Comparison of ENCODE assay signal across 15 cellular contexts in genomic region chr14:24280797-24281460, GRCh38. TPM values are rescaled to one million over a fixed set of nuclear protein-coding genes. Genes with fewer than 3 reads are reported as not detected.
DNase-seq lines count a peak whose midpoint lies in the region; TF ChIP-seq lines count a peak whose summit lies in the region.
"Had no signal": no experiment of that assay in that cellular context is flagged by ENCODE, and none has a peak within 500 bp of the region (broad histone marks: within the 10 kb centered on the region; RNA-seq: fewer than 3 reads in every experiment).

No MANE protein-coding gene starts in this region.

- DNase-seq in HL-60 (ENCODE audit: low read depth in 1 of 2, low spot score in 1 of 2) (no peak), neural progenitor cell (ENCODE audit: low spot score) (no peak), A673 (ENCODE audit: low spot score) (no peak), glomerular visceral epithelial cell (ENCODE audit: extremely low spot score) (no peak)
- no peak for DNase-seq in stimulated activated naive CD4-positive, alpha-beta T cell (lab: John Stamatoyannopoulos, UW)
- DNase-seq: activated naive CD4-positive, alpha-beta T cell treated with anti-CD3 and anti-CD28 coated beads, Interleukin-2, amount 50 U/mL, for 16 hours; CD8-positive, alpha-beta T cell; cerebellar nuclear complex; mammary epithelial cell; NCI-H1092; nucleus accumbens; SJCRH30 had no signal

- TF ChIP-seq CTCF in HL-60 (IDR thresholded peaks at IDR 0.05; ENCODE audit: insufficient read depth, low read length) = no peak
- no peak for TF ChIP-seq CTCF in neural progenitor cell (IDR thresholded peaks at IDR 0.05)
- TF ChIP-seq CTCF in A673 (conservative IDR thresholded peaks at IDR 0.05; ENCODE audit: low read depth, low read length) = no peak

- H3K9ac ChIP-seq in neural progenitor cell = no peak overlapping the region

- H3K9me3 ChIP-seq in neural progenitor cell (ENCODE audit: low read depth) (no peaks in the 10 kb centered on the region), A673 (ENCODE audit: low read depth, low read length, poor library complexity, severe bottlenecking) (no peaks in the 10 kb centered on the region)
- H3K9me3 ChIP-seq: SJCRH30, thoracic aorta had no signal

- H3K9me3 Mint-ChIP-seq in dendritic cell treated with granulocyte-macrophage colony-stimulating factor and Interleukin-4, amounts not matched to agents 40 ng/mL and 50 ng/mL, for 4 days = no peaks in the 10 kb centered on the region
- no peaks in the 10 kb centered on the region for H3K9me3 Mint-ChIP-seq in neural progenitor cell
- H3K9me3 Mint-ChIP-seq: CD8-positive, alpha-beta T cell had no signal

- peaks cover 8% of the 10 kb centered on the region for H3K36me3 Mint-ChIP-seq in dendritic cell treated with granulocyte-macrophage colony-stimulating factor and Interleukin-4, amounts not matched to agents 40 ng/mL and 50 ng/mL, for 4 days (ENCODE audit: low read depth)
- no peaks in the 10 kb centered on the region for H3K36me3 Mint-ChIP-seq in neural progenitor cell
- H3K36me3 Mint-ChIP-seq: CD8-positive, alpha-beta T cell had no signal

- no TSS peak for BruUV-seq in A673 (replicated peaks; lab: Mats Ljungman, UMichigan)

- H3K4me3 ChIP-seq in HL-60 (replicated peaks; ENCODE audit: insufficient read depth, low read length) (no peak overlapping the region), neural progenitor cell (no peak overlapping the region), A673 (ENCODE audit: low read depth, low read length, poor library complexity, severe bottlenecking) (no peak overlapping the region)
- H3K4me3 ChIP-seq: SJCRH30, smooth muscle cell, thoracic aorta had no signal

- no peak overlapping the region for H2AFZ ChIP-seq in neural progenitor cell (replicated peaks)

- H3K4me1 Mint-ChIP-seq in dendritic cell treated with granulocyte-macrophage colony-stimulating factor and Interleukin-4, amounts not matched to agents 40 ng/mL and 50 ng/mL, for 4 days (ENCODE audit: low read depth) = peaks cover 79% of the 10 kb centered on the region
- no peaks in the 10 kb centered on the region for H3K4me1 Mint-ChIP-seq in neural progenitor cell

- H3K36me3 ChIP-seq in neural progenitor cell (no peaks in the 10 kb centered on the region), A673 (ENCODE audit: insufficient read depth, low read length, poor library complexity, severe bottlenecking) (no peaks in the 10 kb centered on the region)
- H3K36me3 ChIP-seq: SJCRH30, thoracic aorta had no signal

- H3K27ac ChIP-seq in HL-60 (replicated peaks) (peak overlapping the region; percentile 9; the same call in 1 of the 2 replicates), neural progenitor cell (no peak overlapping the region), A673 (ENCODE audit: low read depth, low read length, poor library complexity, severe bottlenecking) (no peak overlapping the region)
- H3K27ac ChIP-seq: SJCRH30, thoracic aorta had no signal

- no peaks in the 10 kb centered on the region for H3K27me3 ChIP-seq in HL-60 (ENCODE audit: insufficient read depth, poor library complexity, severe bottlenecking)
- H3K27me3 ChIP-seq in neural progenitor cell = no peaks in the 10 kb centered on the region
- no peaks in the 10 kb centered on the region for H3K27me3 ChIP-seq in A673 (replicated peaks; ENCODE audit: insufficient read depth, low read depth, low read length, poor library complexity)
- H3K27me3 ChIP-seq: SJCRH30 had no signal

- POLR2A ChIA-PET in A673 (lab: Charles Lee; ENCODE audit: low non-redundant PET) = no interaction called here

- H3K79me2 ChIP-seq in neural progenitor cell (ENCODE audit: low read depth) = no peaks in the 10 kb centered on the region

- CTCF ChIA-PET in A673 (lab: Charles Lee) = interaction anchor here (0.5 kb wide), 1 partner anchor 285 kb away, joined by 4 read pairs; no protein-coding TSS in a partner anchor

- intact Hi-C loops in dendritic cell treated with granulocyte-macrophage colony-stimulating factor and Interleukin-4, amounts not matched to agents 40 ng/mL and 50 ng/mL, for 4 days (cut with micrococcal nuclease) = no loop called here
- intact Hi-C loops in A673 (cut with micrococcal nuclease; ENCODE audit: unreplicated experiment) = no loop called here

- no peaks in the 10 kb centered on the region for H3F3A ChIP-seq in neural progenitor cell (ENCODE audit: low read depth)

- no peaks in the 10 kb centered on the region for H3K27me3 Mint-ChIP-seq in dendritic cell treated with granulocyte-macrophage colony-stimulating factor and Interleukin-4, amounts not matched to agents 40 ng/mL and 50 ng/mL, for 4 days
- peaks cover 4% of the 10 kb centered on the region for H3K27me3 Mint-ChIP-seq in neural progenitor cell (ENCODE audit: insufficient read depth, low read depth)

- H3K27ac Mint-ChIP-seq in dendritic cell treated with granulocyte-macrophage colony-stimulating factor and Interleukin-4, amounts not matched to agents 40 ng/mL and 50 ng/mL, for 4 days = peak overlapping the region; percentile 86
- H3K27ac Mint-ChIP-seq in neural progenitor cell = peak overlapping the region; percentile 44

- no peak overlapping the region for H3K4me2 ChIP-seq in neural progenitor cell
- H3K4me2 ChIP-seq: smooth muscle cell had no signal

- H4K20me1 ChIP-seq in neural progenitor cell (ENCODE audit: low read depth) = no peaks in the 10 kb centered on the region

- H3K4me3 Mint-ChIP-seq in dendritic cell treated with granulocyte-macrophage colony-stimulating factor and Interleukin-4, amounts not matched to agents 40 ng/mL and 50 ng/mL, for 4 days = no peak overlapping the region
- H3K4me3 Mint-ChIP-seq in neural progenitor cell = no peak overlapping the region
- H3K4me3 Mint-ChIP-seq: CD8-positive, alpha-beta T cell had no signal

- H3K4me1 ChIP-seq in neural progenitor cell = no peaks in the 10 kb centered on the region
- no peaks in the 10 kb centered on the region for H3K4me1 ChIP-seq in A673 (ENCODE audit: insufficient read depth, low read length, poor library complexity, severe bottlenecking)
- H3K4me1 ChIP-seq: SJCRH30 had no signal

RNA-seq across cellular contexts. Expression of gene RABGGTA, which starts 9.5 kb away (rescaled TPM):
- total RNA-seq in neural progenitor cell (ENCODE audit: low replicate concordance) (7.1 and 22.9 TPM in 2 replicates), A673 (2021) (22.2 and 23.8 TPM in 2 replicates)

RNA-seq across cellular contexts. Expression of gene TGM1, which starts 18.0 kb away (rescaled TPM):
- total RNA-seq in neural progenitor cell (ENCODE audit: low replicate concordance) (2.6 and 4.9 TPM in 2 replicates), A673 (2021) (1.5 and 3.5 TPM in 2 replicates)

RNA-seq across cellular contexts. Expression of gene DHRS1, which starts 18.7 kb away (rescaled TPM):
- total RNA-seq in neural progenitor cell (ENCODE audit: low replicate concordance) = 19.7 and 27.4 TPM in 2 replicates
- total RNA-seq in A673 (2021) = 13.3 and 14.5 TPM in 2 replicates

RNA-seq across cellular contexts. Expression of gene NOP9, which starts 18.7 kb away (rescaled TPM):
- total RNA-seq in neural progenitor cell (ENCODE audit: low replicate concordance) = 14.8 and 24.7 TPM in 2 replicates
- 34.0 and 37.1 TPM in 2 replicates for total RNA-seq in A673 (2021)

RNA-seq across cellular contexts. Expression of gene CIDEB, which starts 26.8 kb away (rescaled TPM):
- total RNA-seq in neural progenitor cell (ENCODE audit: low replicate concordance) (0.12 TPM in 1 of 2 replicates, not detected in the other), A673 (2021) (0.42 TPM in 1 of 2 replicates, not detected in the other)
- total RNA-seq: smooth muscle cell had no signal
